In the genomic region with DNA sequence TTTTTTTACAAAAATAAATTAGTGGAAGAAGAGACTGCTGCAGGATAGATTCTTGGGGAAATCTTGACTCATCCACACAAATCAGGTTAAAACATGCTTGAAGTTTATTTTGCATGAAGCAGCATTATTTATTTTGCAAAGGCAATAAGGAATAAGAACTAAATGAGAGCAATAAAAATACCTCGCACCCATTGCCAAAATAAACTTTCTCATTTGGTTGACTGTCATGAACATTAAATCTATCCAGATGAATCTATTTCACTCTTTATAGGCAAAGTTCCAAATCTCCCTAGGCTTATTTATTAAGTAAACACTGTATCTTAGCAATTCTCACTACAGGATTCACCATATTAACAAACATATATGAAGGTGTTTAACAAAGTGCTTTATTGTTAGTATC, we compare ENCODE assay signal across 29 cellular contexts. TPM values are rescaled to one million over a fixed set of nuclear protein-coding genes. Genes with fewer than 3 reads are reported as not detected.
DNase-seq lines count a peak whose midpoint lies in the region; ATAC-seq, FAIRE-seq and TF ChIP-seq lines count a peak whose summit lies in the region.
"Had no signal": no experiment of that assay in that cellular context is flagged by ENCODE, and none has a peak within 500 bp of the region (broad histone marks: within the 10 kb centered on the region; RNA-seq: fewer than 3 reads in every experiment).

No MANE protein-coding gene starts in this region.

- in situ Hi-C loops in brain microvascular endothelial cell (cut with HindIII; ENCODE audit: low pct_ligation_motif_present, low sequenced_read_pairs): no loop called here

- H3K36me3 ChIP-seq in bronchial epithelial cell (ENCODE audit: control insufficient read depth, insufficient read depth, low read length) (no peaks in the 10 kb centered on the region), brain microvascular endothelial cell (replicated peaks) (no peaks in the 10 kb centered on the region)
- H3K36me3 ChIP-seq: adrenal gland, cardiac muscle cell, thoracic aorta had no signal

- peaks cover 8% of the 10 kb centered on the region for H3K36me3 Mint-ChIP-seq in activated CD8-positive, alpha-beta T cell treated with anti-CD3 and anti-CD28 coated beads for 36 hours (ENCODE audit: low read depth)

- peaks cover 17% of the 10 kb centered on the region for H3K9me3 Mint-ChIP-seq in activated CD8-positive, alpha-beta T cell treated with anti-CD3 and anti-CD28 coated beads for 36 hours

- no peak overlapping the region for H3K27ac Mint-ChIP-seq in activated CD8-positive, alpha-beta T cell treated with anti-CD3 and anti-CD28 coated beads for 36 hours
- H3K27ac Mint-ChIP-seq: activated B cell treated with CpG ODN at 0.5 μM for 24 hours; dendritic cell treated with granulocyte-macrophage colony-stimulating factor and Interleukin-4, amounts not matched to agents 40 ng/mL and 50 ng/mL, for 4 days had no signal

- peaks cover 3% of the 10 kb centered on the region for H3K27me3 Mint-ChIP-seq in activated CD8-positive, alpha-beta T cell treated with anti-CD3 and anti-CD28 coated beads for 36 hours
- H3K27me3 Mint-ChIP-seq: dendritic cell treated with granulocyte-macrophage colony-stimulating factor and Interleukin-4, amounts not matched to agents 40 ng/mL and 50 ng/mL, for 4 days had no signal

- no peak overlapping the region for H3K27ac ChIP-seq in brain microvascular endothelial cell
- H3K27ac ChIP-seq: adrenal gland, cardiac muscle cell, thoracic aorta had no signal

- DNase-seq in DMS79 treated with DMSO at 0.1 percent for 48 hours (lab: John Stamatoyannopoulos, UW) (peak; percentile 53), NCI-H2029 treated with DMSO at 0.1 percent for 48 hours (lab: John Stamatoyannopoulos, UW) (peak; percentile 5), bronchial epithelial cell (ENCODE audit: low read depth) (peak; percentile 90), left kidney (ENCODE audit: low read depth, low spot score) (peak; percentile 39), brain microvascular endothelial cell (no peak), NCI-H69 (lab: John Stamatoyannopoulos, UW) (no peak)
- DNase-seq in activated CD8-positive, alpha-beta T cell treated with anti-CD3 and anti-CD28 coated beads for 36 hours: no peak
- DNase-seq: activated B cell treated with CpG ODN at 0.5 μM for 24 hours; activated CD4-positive, alpha-beta T cell treated with anti-CD3 and anti-CD28 coated beads, Interleukin-2, amount 50 U/mL, for 48 hours; activated gamma-delta T cell treated with Interleukin-2 at 50 U/mL for 16 hours; adrenal gland; CD4-positive, alpha-beta memory T cell; HCEC 1CT; islet precursor cell; KG1; NCI-H1092; NCI-H2107; NCI-H524 treated with DMSO at 0.1 percent for 48 hours; nucleus accumbens; stimulated activated CD4-positive, alpha-beta T cell treated with anti-CD3 and anti-CD28 coated beads, Interleukin-4, amount 100 ng/mL, for 1 hour; stimulated activated naive CD4-positive, alpha-beta T cell; T1000 had no signal

- H3K4me3 Mint-ChIP-seq in activated CD8-positive, alpha-beta T cell treated with anti-CD3 and anti-CD28 coated beads for 36 hours: no peak overlapping the region
- H3K4me3 Mint-ChIP-seq: activated B cell treated with CpG ODN at 0.5 μM for 24 hours; CD4-positive, alpha-beta memory T cell; dendritic cell treated with granulocyte-macrophage colony-stimulating factor and Interleukin-4, amounts not matched to agents 40 ng/mL and 50 ng/mL, for 4 days had no signal

- H3K4me3 ChIP-seq in bronchial epithelial cell (ENCODE audit: low read depth, low read length): no peak overlapping the region
- no peak overlapping the region for H3K4me3 ChIP-seq in brain microvascular endothelial cell (ENCODE audit: low read depth, low read length)
- H3K4me3 ChIP-seq: adrenal gland, cardiac muscle cell, GM12878, smooth muscle cell, thoracic aorta had no signal

- CTCF ChIA-PET in activated CD8-positive, alpha-beta T cell treated with anti-CD3 and anti-CD28 coated beads for 36 hours (lab: Charles Lee): no interaction called here

- H3K27me3 ChIP-seq in bronchial epithelial cell (ENCODE audit: control insufficient read depth, insufficient read depth, low read length): no peaks in the 10 kb centered on the region
- no peaks in the 10 kb centered on the region for H3K27me3 ChIP-seq in brain microvascular endothelial cell (replicated peaks)
- H3K27me3 ChIP-seq: adrenal gland, cardiac muscle cell had no signal

- POLR2A ChIA-PET in activated CD8-positive, alpha-beta T cell treated with anti-CD3 and anti-CD28 coated beads for 36 hours (lab: Charles Lee): no interaction called here

- FAIRE-seq in bronchial epithelial cell (lab: Jason Lieb, UNC): no peak
- FAIRE-seq: frontal cortex, GM12878 had no signal

- ATAC-seq in activated CD8-positive, alpha-beta T cell treated with anti-CD3 and anti-CD28 coated beads for 36 hours: no peak
- no peak for ATAC-seq in GM21825 (IDR thresholded peaks at IDR 0.05; ENCODE audit: unreplicated experiment)
- ATAC-seq: GM12878 had no signal

- peaks cover 3% of the 10 kb centered on the region for H3K4me1 Mint-ChIP-seq in activated CD8-positive, alpha-beta T cell treated with anti-CD3 and anti-CD28 coated beads for 36 hours (ENCODE audit: low read depth)

- intact Hi-C loops in activated CD8-positive, alpha-beta T cell treated with anti-CD3 and anti-CD28 coated beads for 36 hours (cut with micrococcal nuclease): no loop called here

- TF ChIP-seq CTCF in bronchial epithelial cell (IDR thresholded peaks at IDR 0.05; ENCODE audit: insufficient read depth, low read length, severe bottlenecking): no peak
- TF ChIP-seq CTCF in activated CD8-positive, alpha-beta T cell treated with anti-CD3 and anti-CD28 coated beads for 36 hours (IDR thresholded peaks at IDR 0.05): no peak
- no peak for TF ChIP-seq CTCF in brain microvascular endothelial cell (IDR thresholded peaks at IDR 0.05; ENCODE audit: low read depth, low read length, missing control alignments)

RNA-seq across cellular contexts. Expression of a gene that starts 58.9 kb away (rescaled TPM):
- 30.8 and 194 TPM in 2 replicates for total RNA-seq in bronchial epithelial cell
- total RNA-seq in activated CD8-positive, alpha-beta T cell treated with anti-CD3 and anti-CD28 coated beads for 36 hours: 10 to 100 TPM; 55.8 to 58.7 TPM

Comparison
In these comparisons a context has a peak if more than half of its experiments do, and no peak if none do; other contexts are left out.
1. DNase-seq: peak in DMS79 treated with DMSO at 0.1 percent for 48 hours (single experiment), NCI-H2029 treated with DMSO at 0.1 percent for 48 hours (single experiment), bronchial epithelial cell (single experiment) and left kidney (single experiment); none in activated CD8-positive, alpha-beta T cell treated with anti-CD3 and anti-CD28 coated beads for 36 hours (single experiment), brain microvascular endothelial cell (single experiment) and NCI-H69 (single experiment).